In genomic region chr1:174968750-174969244, GRCh38 we compare ENCODE assay signal across 8 cellular contexts. TPM values are rescaled to one million over a fixed set of nuclear protein-coding genes. Genes with fewer than 3 reads are reported as not detected.
A peak's percentile ranks its signal among the peaks of the same experiment; 100 is the strongest.
DNase-seq lines count a peak whose midpoint lies in the region; ATAC-seq and TF ChIP-seq lines count a peak whose summit lies in the region.

No MANE protein-coding gene starts in this region.

- peak overlapping the region in 2 of 3 donors; percentile 40 to 74 for H3K27ac ChIP-seq in right lobe of liver
- H3K27ac ChIP-seq in Karpas-422 (ENCODE audit: low read length), result no peak overlapping the region

- H3K27me3 Mint-ChIP-seq in activated CD8-positive, alpha-beta T cell treated with anti-CD3 and anti-CD28 coated beads, Interleukin-2, amount 10 ng/mL, durations not matched to agents 7 days and 5 days (ENCODE audit: low read depth), result no peaks in the 10 kb centered on the region

- peak; percentile 91 for DNase-seq in COLO829 (ENCODE audit: low spot score)
- DNase-seq in activated CD8-positive, alpha-beta T cell treated with anti-CD3 and anti-CD28 coated beads, Interleukin-2, amount 10 ng/mL, durations not matched to agents 7 days and 5 days, result peak; percentile 58
- no peak for DNase-seq in right lobe of liver
- no peak for DNase-seq in left lobe of liver (ENCODE audit: low spot score)
- no peak for DNase-seq in ecto neural progenitor cell (ENCODE audit: low spot score)
- no peak for DNase-seq in Karpas-422

- H3K36me3 ChIP-seq in right lobe of liver, result no peaks in the 10 kb centered on the region
- H3K36me3 ChIP-seq in Karpas-422 (ENCODE audit: insufficient read depth, low read length), result no peaks in the 10 kb centered on the region

- no peak for TF ChIP-seq CTCF in right lobe of liver (IDR thresholded peaks at IDR 0.05)

- H3K4me2 ChIP-seq in Karpas-422 (ENCODE audit: low read depth, low read length, poor library complexity, severe bottlenecking), result no peak overlapping the region

- 52% methylated on average over 5 of the region's 5 CpGs for WGBS in right lobe of liver (ENCODE audit: insufficient coverage, low coverage, low lambda C conversion rate, missing lambda C conversion rate)

- H3K9me2 ChIP-seq in Karpas-422 (replicated peaks; ENCODE audit: insufficient read depth, low read length), result 0 out of 2 replicates have a peak, but pooled peaks cover 3% of the 10 kb centered on the region

- peaks cover 0 to 32% (median 0%) of the 10 kb centered on the region in 4 donors for H3K4me1 ChIP-seq in right lobe of liver
- peaks cover 17% of the 10 kb centered on the region for H3K4me1 ChIP-seq in Karpas-422 (ENCODE audit: low read length)

- peak; percentile 53 for ATAC-seq in GM19468 (IDR thresholded peaks at IDR 0.05; ENCODE audit: extremely low read depth, unreplicated experiment)
- peak; percentile 64 for ATAC-seq in HG03520 (IDR thresholded peaks at IDR 0.05; ENCODE audit: unreplicated experiment)
- ATAC-seq in activated CD8-positive, alpha-beta T cell treated with anti-CD3 and anti-CD28 coated beads, Interleukin-2, amount 10 ng/mL, durations not matched to agents 7 days and 5 days, result peak; percentile 53
- peak in 2 of 4 donors; percentile 5 for ATAC-seq in right lobe of liver
- no peak for ATAC-seq in left lobe of liver

- H3K9me3 Mint-ChIP-seq in activated CD8-positive, alpha-beta T cell treated with anti-CD3 and anti-CD28 coated beads, Interleukin-2, amount 10 ng/mL, durations not matched to agents 7 days and 5 days (ENCODE audit: insufficient read depth), result no peaks in the 10 kb centered on the region

- no peaks in the 10 kb centered on the region for H3K79me2 ChIP-seq in Karpas-422 (ENCODE audit: low read length)

- H3K9ac ChIP-seq in Karpas-422 (ENCODE audit: low read length), result no peak overlapping the region

- no peak for TF ChIP-seq POLR2A in right lobe of liver (IDR thresholded peaks at IDR 0.05)

- H3K4me3 Mint-ChIP-seq in activated CD8-positive, alpha-beta T cell treated with anti-CD3 and anti-CD28 coated beads, Interleukin-2, amount 10 ng/mL, durations not matched to agents 7 days and 5 days, result peak overlapping the region; percentile 53

- H3K4me1 Mint-ChIP-seq in activated CD8-positive, alpha-beta T cell treated with anti-CD3 and anti-CD28 coated beads, Interleukin-2, amount 10 ng/mL, durations not matched to agents 7 days and 5 days (ENCODE audit: low read depth), result peaks cover 77% of the 10 kb centered on the region

- H3K27ac Mint-ChIP-seq in activated CD8-positive, alpha-beta T cell treated with anti-CD3 and anti-CD28 coated beads, Interleukin-2, amount 10 ng/mL, durations not matched to agents 7 days and 5 days, result peak overlapping the region; percentile 80

- H3K4me3 ChIP-seq in right lobe of liver (no peak overlapping the region), Karpas-422 (ENCODE audit: low read length) (no peak overlapping the region)

- POLR2A ChIA-PET in activated CD8-positive, alpha-beta T cell treated with anti-CD3 and anti-CD28 coated beads, Interleukin-2, amount 10 ng/mL, durations not matched to agents 7 days and 5 days (lab: Charles Lee), result interaction anchor here (1.0 to 7.5 kb wide), 3 partner anchors 17 to 169 kb away, joined by 3 to 69 read pairs (median 4); partner anchors contain the start of gene CACYBP

- H3K9me3 ChIP-seq in right lobe of liver (no peaks in the 10 kb centered on the region), Karpas-422 (ENCODE audit: low read length) (no peaks in the 10 kb centered on the region)

- CTCF ChIA-PET in activated CD8-positive, alpha-beta T cell treated with anti-CD3 and anti-CD28 coated beads, Interleukin-2, amount 10 ng/mL, durations not matched to agents 7 days and 5 days (lab: Charles Lee), result interaction anchor here (1.0 to 12.6 kb wide), 4 partner anchors 14 to 61 kb away, joined by 4 to 146 read pairs (median 8); no protein-coding TSS in a partner anchor

- H2AFZ ChIP-seq in Karpas-422 (ENCODE audit: low read length), result no peak overlapping the region

- intact Hi-C loops in right lobe of liver (cut with DNase I), result no loop called here

- H3K27me3 ChIP-seq in right lobe of liver (no peaks in the 10 kb centered on the region), Karpas-422 (ENCODE audit: low read length) (no peaks in the 10 kb centered on the region)

- H3K36me3 Mint-ChIP-seq in activated CD8-positive, alpha-beta T cell treated with anti-CD3 and anti-CD28 coated beads, Interleukin-2, amount 10 ng/mL, durations not matched to agents 7 days and 5 days (ENCODE audit: low read depth), result peaks cover 17% of the 10 kb centered on the region

- no peaks in the 10 kb centered on the region for H4K20me1 ChIP-seq in Karpas-422 (ENCODE audit: insufficient read depth, low read depth, low read length)

RNA-seq across cellular contexts. Expression of gene CACYBP, which starts 30.9 kb away (rescaled TPM):
- 100 to 1,000 TPM; 209 to 215 TPM for total RNA-seq in activated CD8-positive, alpha-beta T cell treated with anti-CD3 and anti-CD28 coated beads, Interleukin-2, amount 10 ng/mL, durations not matched to agents 7 days and 5 days
- total RNA-seq in right lobe of liver (10 to 100 TPM; 20.3 to 60.0 (median 31.2) TPM), left lobe of liver (27.8 TPM)
- total RNA-seq in Karpas-422 (2014; rRNA removed; shearing (Covaris generic); ENCODE audit: low replicate concordance), result 93.4 and 188 TPM in 2 replicates

RNA-seq across cellular contexts. Expression of gene MRPS14, which starts 54.4 kb away (rescaled TPM):
- 10 to 100 TPM; 30.2 to 33.7 TPM for total RNA-seq in activated CD8-positive, alpha-beta T cell treated with anti-CD3 and anti-CD28 coated beads, Interleukin-2, amount 10 ng/mL, durations not matched to agents 7 days and 5 days
- 10 to 100 TPM in 5 of 6 experiments, 1 to 10 TPM in 1; 9.4 to 22.8 (median 18.8) TPM for total RNA-seq in right lobe of liver
- 20.4 TPM for total RNA-seq in left lobe of liver
- total RNA-seq in Karpas-422 (2014; rRNA removed; shearing (Covaris generic); ENCODE audit: low replicate concordance), result 38.3 and 41.7 TPM in 2 replicates

Comparison
In these comparisons a context has a peak if more than half of its experiments do, and no peak if none do; other contexts are left out.
1. DNase-seq: peak in COLO829 (single experiment) and activated CD8-positive, alpha-beta T cell treated with anti-CD3 and anti-CD28 coated beads, Interleukin-2, amount 10 ng/mL, durations not matched to agents 7 days and 5 days (single experiment); none in right lobe of liver (0 of 3), left lobe of liver (single experiment), ecto neural progenitor cell (single experiment) and Karpas-422 (single experiment).